In genomic region chr22:39237276-39238123, GRCh38 we compare ENCODE assay signal across 9 cellular contexts.
DNase-seq lines count a peak whose midpoint lies in the region; ATAC-seq lines count a peak whose summit lies in the region.
"Had no signal": no experiment of that assay in that cellular context is flagged by ENCODE, and none has a peak within 500 bp of the region (broad histone marks: within the 10 kb centered on the region; RNA-seq: fewer than 3 reads in every experiment).

No MANE protein-coding gene starts in this region.

- DNase-seq in activated effector memory CD4-positive, alpha-beta T cell treated with anti-CD3 and anti-CD28 coated beads, Interleukin-2, amount 50 U/mL, for 16 hours: peak; percentile 73
- DNase-seq in activated effector memory CD4-positive, alpha-beta T cell treated with Interleukin-2 at 50 U/mL for 16 hours: no peak
- DNase-seq in NCI-H345 (lab: John Stamatoyannopoulos, UW): peak; percentile 56
- DNase-seq in dedifferentiated amniotic fluid mesenchymal stem cell (ENCODE audit: extremely low spot score): no peak
- DNase-seq in kidney glomerular epithelial cell (lab: John Stamatoyannopoulos, UW): no peak
- DNase-seq: NCI-H2107 had no signal

- ATAC-seq in GM18519 (IDR thresholded peaks at IDR 0.05; ENCODE audit: low FRiP score, unreplicated experiment): no peak

- no peaks in the 10 kb centered on the region for H3K9me3 ChIP-seq in stomach smooth muscle (ENCODE audit: control insufficient read depth in 2 of 2, low read length in 2 of 2)

- H3K4me1 ChIP-seq in stomach smooth muscle (ENCODE audit: control insufficient read depth, insufficient read depth, low read length): peaks cover 37% of the 10 kb centered on the region

- peak overlapping the region in 1 of 2 donors; percentile 44 for H3K4me3 ChIP-seq in stomach smooth muscle (ENCODE audit: low read length in 2 of 2)

- H3K27me3 ChIP-seq in layer of hippocampus (ENCODE audit: control insufficient read depth, insufficient read depth, low read length): no peaks in the 10 kb centered on the region
- H3K27me3 ChIP-seq in stomach smooth muscle (ENCODE audit: control insufficient read depth in 1 of 2, insufficient read depth in 2 of 2, low read length in 2 of 2): peaks cover 13 to 14% of the 10 kb centered on the region in 2 donors

- H3K27ac ChIP-seq in layer of hippocampus (ENCODE audit: low read depth, low read length) (peak overlapping the region; percentile 24), stomach smooth muscle (ENCODE audit: low read length) (peak overlapping the region; percentile 18)

- no peaks in the 10 kb centered on the region for H3K36me3 ChIP-seq in stomach smooth muscle (ENCODE audit: control insufficient read depth in 2 of 2, insufficient read depth in 2 of 2, low read length in 2 of 2)

- no peak overlapping the region for H3K9ac ChIP-seq in stomach smooth muscle (ENCODE audit: low read length in 2 of 2)

Comparison
In these comparisons a context has a peak if more than half of its experiments do, and no peak if none do; other contexts are left out.
1. DNase-seq: peak in activated effector memory CD4-positive, alpha-beta T cell treated with anti-CD3 and anti-CD28 coated beads, Interleukin-2, amount 50 U/mL, for 16 hours (single experiment) and NCI-H345 (single experiment); none in activated effector memory CD4-positive, alpha-beta T cell treated with Interleukin-2 at 50 U/mL for 16 hours (single experiment), dedifferentiated amniotic fluid mesenchymal stem cell (single experiment) and kidney glomerular epithelial cell (single experiment).